Comparison of ENCODE assay signal across 20 cellular contexts in the genomic region with DNA sequence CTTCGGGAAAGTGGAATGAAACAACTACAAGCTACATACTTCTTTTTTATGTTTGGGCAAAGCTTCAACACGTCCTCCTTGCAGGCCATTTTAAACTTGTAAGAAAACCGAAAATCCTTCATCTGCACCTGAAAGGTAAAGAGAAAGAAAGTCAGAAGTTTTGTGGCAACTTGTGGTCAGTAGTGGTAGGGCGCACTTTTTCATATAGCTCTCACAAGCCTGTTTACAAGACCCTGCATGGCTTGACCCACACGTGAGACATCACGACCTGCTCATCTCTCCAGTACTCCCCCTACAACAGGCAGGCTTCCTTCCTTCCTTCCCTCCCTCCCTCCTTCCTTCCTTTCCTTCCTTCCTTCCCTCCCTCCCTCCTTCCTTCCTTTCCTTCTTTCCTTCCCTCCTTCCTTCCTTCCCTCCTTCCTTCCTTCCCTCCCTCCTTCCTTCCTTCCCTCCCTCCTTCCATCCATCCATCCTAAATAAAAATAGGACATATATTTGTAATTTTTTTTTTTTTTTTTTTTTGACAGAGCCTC. TPM values are rescaled to one million over a fixed set of nuclear protein-coding genes. Genes with fewer than 3 reads are reported as not detected.
A peak's percentile ranks its signal among the peaks of the same experiment; 100 is the strongest.
DNase-seq lines count a peak whose midpoint lies in the region; ATAC-seq and TF ChIP-seq lines count a peak whose summit lies in the region.
"Had no signal": no experiment of that assay in that cellular context is flagged by ENCODE, and none has a peak within 500 bp of the region (broad histone marks: within the 10 kb centered on the region; RNA-seq: fewer than 3 reads in every experiment).

No MANE protein-coding gene starts in this region.

- no peak overlapping the region for H2AK5ac ChIP-seq in mesendoderm (ENCODE audit: low read length)

- H3K27ac ChIP-seq in BLaER1 (0 out of 2 replicates have a peak overlapping the region, but pooled peaks have one; percentile 32), mesendoderm (ENCODE audit: low read depth, low read length) (no peak overlapping the region)
- H3K27ac ChIP-seq: A549, GM23248 had no signal

- H4K8ac ChIP-seq in mesendoderm (ENCODE audit: low read depth, low read length), result no peak overlapping the region

- H3K36me3 ChIP-seq in BLaER1 (peaks cover 99% of the 10 kb centered on the region), mesendoderm (ENCODE audit: control insufficient read depth, insufficient read depth, low read length) (peaks cover 8% of the 10 kb centered on the region)

- no peak overlapping the region for H2BK120ac ChIP-seq in mesendoderm (ENCODE audit: low read depth, low read length)

- no peak for TF ChIP-seq CTCF in GM12865 (IDR thresholded peaks at IDR 0.05; ENCODE audit: insufficient read depth, low read depth, low read length, missing control alignments)

- H3K79me1 ChIP-seq in mesendoderm (ENCODE audit: low read length), result no peaks in the 10 kb centered on the region

- H3K4me2 ChIP-seq in BLaER1 (no peak overlapping the region), mesendoderm (ENCODE audit: low read length) (no peak overlapping the region)
- H3K4me2 ChIP-seq: A549 had no signal

- H3K79me2 ChIP-seq in mesendoderm (ENCODE audit: control insufficient read depth, insufficient read depth, low read length), result no peaks in the 10 kb centered on the region

- no peak overlapping the region for H3K56ac ChIP-seq in mesendoderm (ENCODE audit: low read length)

- no peak overlapping the region for H2BK15ac ChIP-seq in mesendoderm (replicated peaks; ENCODE audit: low read depth)

- no peaks in the 10 kb centered on the region for H3K27me3 ChIP-seq in BLaER1
- H3K27me3 ChIP-seq in mesendoderm (ENCODE audit: insufficient read depth, low read length, poor library complexity), result no peaks in the 10 kb centered on the region

- H3K18ac ChIP-seq in mesendoderm (ENCODE audit: low read length), result no peak overlapping the region

- H4K5ac ChIP-seq in mesendoderm (ENCODE audit: low read length), result no peak overlapping the region

- H3K9ac ChIP-seq in BLaER1 (no peak overlapping the region), mesendoderm (ENCODE audit: low read length) (no peak overlapping the region)
- H3K9ac ChIP-seq: GM23248 had no signal

- no peak for ATAC-seq in HG03095 (IDR thresholded peaks at IDR 0.05; ENCODE audit: unreplicated experiment)
- ATAC-seq: K562, Right ventricle myocardium inferior had no signal

- H4K20me1 ChIP-seq in BLaER1, result peaks cover 29% of the 10 kb centered on the region

- H3K4me3 ChIP-seq in BLaER1, result no peak overlapping the region
- no peak overlapping the region for H3K4me3 ChIP-seq in GM12865 (ENCODE audit: low read depth, low read length)
- no peak overlapping the region for H3K4me3 ChIP-seq in mesendoderm (ENCODE audit: low read length)
- H3K4me3 ChIP-seq: A549, GM23248, K562 had no signal

- no CpG with 5 or more reads among the region's 6 CpGs for WGBS in mesendoderm (ENCODE audit: extremely low coverage, insufficient coverage, low lambda C conversion rate)

- H3K9me3 ChIP-seq in BLaER1, result no peaks in the 10 kb centered on the region
- H3K9me3 ChIP-seq: A549 had no signal

- H3K4ac ChIP-seq in mesendoderm (ENCODE audit: low read depth, low read length), result no peak overlapping the region

- H3K23ac ChIP-seq in mesendoderm (ENCODE audit: low read length), result no peak overlapping the region

- H3K4me1 ChIP-seq in BLaER1, result peaks cover 76% of the 10 kb centered on the region
- H3K4me1 ChIP-seq in mesendoderm (ENCODE audit: control insufficient read depth, low read depth, low read length), result no peaks in the 10 kb centered on the region
- H3K4me1 ChIP-seq: A549 had no signal

- H2BK5ac ChIP-seq in mesendoderm (ENCODE audit: low read length), result no peak overlapping the region

- peak; percentile 38 for DNase-seq in GM12865 (ENCODE audit: low read depth)
- peak; percentile 25 for DNase-seq in NAMALWA (ENCODE audit: low spot score)
- peak; percentile 6 for DNase-seq in mesendoderm
- DNase-seq in HuH-7.5 (ENCODE audit: low spot score), result no peak
- DNase-seq in SKM-1 treated with dmso at 0.1 percent for 144 hours (lab: John Stamatoyannopoulos, UW; ENCODE audit: unreplicated experiment), result no peak
- DNase-seq: DMS79, GM23248, HCEC 1CT, NCI-H1105, NCI-H146, NCI-H2029 treated with DMSO at 0.1 percent for 48 hours, NCI-H2171, NCI-H345, NCI-H524, NCI-H774 had no signal

RNA-seq across cellular contexts. Expression of gene CLEC18B, which starts 48.7 kb away (rescaled TPM):
- 0.01 TPM for polyA plus RNA-seq in mesendoderm (2013, experiment 1 of 2)
- 0.06 TPM for polyA plus RNA-seq in mesendoderm (2013, experiment 2 of 2)
- polyA plus RNA-seq: GM23248 had no signal

Comparison
In these comparisons a context has a peak if more than half of its experiments do, and no peak if none do; other contexts are left out.
1. DNase-seq: peak in GM12865 (single experiment), NAMALWA (single experiment) and mesendoderm (single experiment); none in HuH-7.5 (single experiment) and SKM-1 treated with dmso at 0.1 percent for 144 hours (single experiment).